Comparison of ENCODE assay signal across 22 cellular contexts in genomic region chr2:239042551-239043320, GRCh38.
"Had no signal": no experiment of that assay in that cellular context is flagged by ENCODE, and none has a peak within 500 bp of the region (broad histone marks: within the 10 kb centered on the region; RNA-seq: fewer than 3 reads in every experiment).

No MANE protein-coding gene starts in this region.

- H3K4me1 ChIP-seq: esophagus squamous epithelium, lower lobe of right lung, pancreas, psoas muscle, right lobe of liver, spleen, testis had no signal

- H3K27ac ChIP-seq: esophagus squamous epithelium, hepatocyte, lower lobe of right lung, pancreas, psoas muscle, right lobe of liver, spleen, testis, tibial nerve had no signal

- H3K36me3 ChIP-seq: esophagus squamous epithelium, lower lobe of right lung, pancreas, right lobe of liver had no signal

- H3K4me3 ChIP-seq: esophagus squamous epithelium, hepatocyte, lower lobe of right lung, pancreas, psoas muscle, right lobe of liver, spleen, testis, tibial nerve had no signal

- H3K27me3 Mint-ChIP-seq: dendritic cell treated with granulocyte-macrophage colony-stimulating factor and Interleukin-4, amounts not matched to agents 40 ng/mL and 50 ng/mL, for 4 days; stimulated activated naive CD8-positive, alpha-beta T cell treated with anti-CD3 and anti-CD28 coated beads, Interleukin-15, amount 100 ng/mL, for 72 hours had no signal

- H3K36me3 Mint-ChIP-seq: memory B cell had no signal

- H3K4me3 Mint-ChIP-seq: dendritic cell treated with granulocyte-macrophage colony-stimulating factor and Interleukin-4, amounts not matched to agents 40 ng/mL and 50 ng/mL, for 4 days; memory B cell; mesothelial cell of epicardium; nephron; stimulated activated naive B cell treated with anti-CD40 and anti-IgM and Interleukin-4, amounts not matched to agents 10 μg/mL and 1 μg/mL and 100 μg/mL, for 72 hours; stimulated activated naive CD8-positive, alpha-beta T cell treated with anti-CD3 and anti-CD28 coated beads, Interleukin-15, amount 100 ng/mL, for 72 hours had no signal

- H3K27me3 ChIP-seq: esophagus squamous epithelium, hepatocyte, pancreas, right lobe of liver, spleen, testis, tibial nerve had no signal

- H3K9me3 ChIP-seq: esophagus squamous epithelium, lower lobe of right lung, pancreas, psoas muscle, right lobe of liver, spleen, testis, tibial nerve had no signal

- ATAC-seq: lower lobe of right lung; pancreas; psoas muscle; right lobe of liver; stimulated activated naive B cell treated with anti-CD40 and anti-IgM and Interleukin-4, amounts not matched to agents 10 μg/mL and 1 μg/mL and 100 μg/mL, for 72 hours; stimulated activated naive CD8-positive, alpha-beta T cell treated with anti-CD3 and anti-CD28 coated beads, Interleukin-15, amount 100 ng/mL, for 72 hours had no signal

- H3K27ac Mint-ChIP-seq: dendritic cell treated with granulocyte-macrophage colony-stimulating factor and Interleukin-4, amounts not matched to agents 40 ng/mL and 50 ng/mL, for 4 days; memory B cell; mesothelial cell of epicardium; nephron; stimulated activated naive B cell treated with anti-CD40 and anti-IgM and Interleukin-4, amounts not matched to agents 10 μg/mL and 1 μg/mL and 100 μg/mL, for 72 hours had no signal

- H3K9me3 Mint-ChIP-seq: dendritic cell treated with granulocyte-macrophage colony-stimulating factor and Interleukin-4, amounts not matched to agents 40 ng/mL and 50 ng/mL, for 4 days; memory B cell; mesothelial cell of epicardium; nephron; stimulated activated naive B cell treated with anti-CD40 and anti-IgM and Interleukin-4, amounts not matched to agents 10 μg/mL and 1 μg/mL and 100 μg/mL, for 72 hours; stimulated activated naive CD8-positive, alpha-beta T cell treated with anti-CD3 and anti-CD28 coated beads, Interleukin-15, amount 100 ng/mL, for 72 hours had no signal

- H3K4me1 Mint-ChIP-seq: memory B cell; nephron; stimulated activated naive B cell treated with anti-CD40 and anti-IgM and Interleukin-4, amounts not matched to agents 10 μg/mL and 1 μg/mL and 100 μg/mL, for 72 hours; stimulated activated naive CD8-positive, alpha-beta T cell treated with anti-CD3 and anti-CD28 coated beads, Interleukin-15, amount 100 ng/mL, for 72 hours had no signal

- DNase-seq: esophagus squamous epithelium; foreskin fibroblast; head of caudate nucleus; lower lobe of right lung; occipital lobe; pancreas; psoas muscle; retina; right lobe of liver; spleen; stimulated activated CD4-positive, alpha-beta T cell treated with anti-CD3 and anti-CD28 coated beads, Interleukin-15, amount 100 ng/mL, for 24 hours; stimulated activated CD4-positive, alpha-beta T cell treated with anti-CD3 and anti-CD28 coated beads, Interleukin-1b, Interleukin-23, amount 100 ng/mL, for 48 hours; stimulated activated CD4-positive, alpha-beta T cell treated with anti-CD3 and anti-CD28 coated beads, Interleukin-4, amount 100 ng/mL, for 24 hours; stimulated activated naive B cell treated with anti-CD40 and anti-IgM and Interleukin-4, amounts not matched to agents 10 μg/mL and 1 μg/mL and 100 μg/mL, for 72 hours; stimulated activated naive CD8-positive, alpha-beta T cell treated with anti-CD3 and anti-CD28 coated beads, Interleukin-15, amount 100 ng/mL, for 72 hours; testis had no signal
